9 cellular contexts compared by ENCODE assay signal in the genomic region with DNA sequence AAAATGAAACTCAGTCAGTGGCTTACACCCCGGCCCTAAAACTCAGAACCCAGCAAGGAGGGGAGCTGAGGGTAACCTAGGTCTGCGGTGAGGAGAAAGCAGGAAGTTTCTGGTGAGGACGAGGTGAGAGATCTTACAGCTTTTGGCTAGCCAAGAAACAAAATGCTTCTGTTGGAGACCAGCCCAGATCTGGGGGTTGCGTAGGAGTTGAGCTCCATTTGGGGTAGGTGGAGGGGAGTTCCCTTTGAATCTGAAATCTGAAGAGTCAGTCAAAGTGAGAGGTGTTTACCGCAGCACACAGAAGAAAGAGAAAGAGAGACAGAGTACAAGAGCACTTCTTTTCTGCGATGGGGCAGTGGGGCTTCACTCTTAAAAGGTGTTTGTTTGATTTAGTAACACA. TPM values are rescaled to one million over a fixed set of nuclear protein-coding genes. Genes with fewer than 3 reads are reported as not detected.
DNase-seq lines count a peak whose midpoint lies in the region; ATAC-seq and TF ChIP-seq lines count a peak whose summit lies in the region.
"Had no signal": no experiment of that assay in that cellular context is flagged by ENCODE, and none has a peak within 500 bp of the region (broad histone marks: within the 10 kb centered on the region; RNA-seq: fewer than 3 reads in every experiment).

No MANE protein-coding gene starts in this region.

- 92% methylated on average over 6 of the region's 6 CpGs for WGBS in hepatocyte (ENCODE audit: low lambda C conversion rate, missing lambda C conversion rate)

- no peaks in the 10 kb centered on the region for H3K9me3 Mint-ChIP-seq in activated CD8-positive, alpha-beta memory T cell treated with anti-CD3 and anti-CD28 coated beads, Interleukin-2, amount 10 ng/mL, durations not matched to agents 7 days and 5 days (ENCODE audit: low read depth)
- no peaks in the 10 kb centered on the region for H3K9me3 Mint-ChIP-seq in memory B cell

- no peak overlapping the region for H3K4me3 ChIP-seq in hepatocyte
- H3K4me3 ChIP-seq in left ventricle myocardium inferior = no peak overlapping the region

- CTCF ChIA-PET in activated CD8-positive, alpha-beta memory T cell treated with anti-CD3 and anti-CD28 coated beads, Interleukin-2, amount 10 ng/mL, durations not matched to agents 7 days and 5 days (lab: Charles Lee) = interaction anchor here (0.6 to 1.7 kb wide), 6 partner anchors 11 to 661 kb away, joined by 3 to 8 read pairs (median 4); no protein-coding TSS in a partner anchor

- H3K27ac ChIP-seq in hepatocyte (no peak overlapping the region), left ventricle myocardium inferior (replicated peaks) (no peak overlapping the region)

- H3K36me3 Mint-ChIP-seq in activated CD8-positive, alpha-beta memory T cell treated with anti-CD3 and anti-CD28 coated beads, Interleukin-2, amount 10 ng/mL, durations not matched to agents 7 days and 5 days = peaks cover 1% of the 10 kb centered on the region
- no peaks in the 10 kb centered on the region for H3K36me3 Mint-ChIP-seq in memory B cell

- H3K4me1 Mint-ChIP-seq in activated CD8-positive, alpha-beta memory T cell treated with anti-CD3 and anti-CD28 coated beads, Interleukin-2, amount 10 ng/mL, durations not matched to agents 7 days and 5 days = peaks cover 23% of the 10 kb centered on the region
- peaks cover 38% of the 10 kb centered on the region for H3K4me1 Mint-ChIP-seq in memory B cell

- H3K27ac Mint-ChIP-seq in activated CD8-positive, alpha-beta memory T cell treated with anti-CD3 and anti-CD28 coated beads, Interleukin-2, amount 10 ng/mL, durations not matched to agents 7 days and 5 days = peak overlapping the region; percentile 74
- peak overlapping the region; percentile 67 for H3K27ac Mint-ChIP-seq in memory B cell

- no peak overlapping the region for H2AFZ ChIP-seq in hepatocyte

- peaks cover 6% of the 10 kb centered on the region for H3K4me1 ChIP-seq in hepatocyte (ENCODE audit: insufficient read depth)
- no peaks in the 10 kb centered on the region for H3K4me1 ChIP-seq in left ventricle myocardium inferior

- no peaks in the 10 kb centered on the region for H3K36me3 ChIP-seq in hepatocyte (replicated peaks; ENCODE audit: insufficient read depth, low read depth)
- no peaks in the 10 kb centered on the region for H3K36me3 ChIP-seq in left ventricle myocardium inferior

- peak; percentile 91 for DNase-seq in activated CD8-positive, alpha-beta memory T cell treated with anti-CD3 and anti-CD28 coated beads, Interleukin-2, amount 10 ng/mL, durations not matched to agents 7 days and 5 days
- DNase-seq in memory B cell (ENCODE audit: low spot score in 2 of 2) (peak; percentile 13 to 19), NCI-H2227 treated with DMSO at 0.1 percent for 48 hours (lab: John Stamatoyannopoulos, UW) (no peak), ecto neural progenitor cell (ENCODE audit: low spot score) (no peak), hepatocyte (ENCODE audit: low spot score) (no peak), left ventricle myocardium inferior (no peak)

- intact Hi-C loops in left ventricle myocardium inferior (cut with micrococcal nuclease) = no loop called here

- no peak overlapping the region for H3K4me2 ChIP-seq in hepatocyte

- H3K27me3 ChIP-seq in hepatocyte (no peaks in the 10 kb centered on the region), left ventricle myocardium inferior (ENCODE audit: low read depth) (no peaks in the 10 kb centered on the region)

- no peaks in the 10 kb centered on the region for H3K9me2 ChIP-seq in hepatocyte (replicated peaks; ENCODE audit: insufficient read depth)

- peak; percentile 93 for ATAC-seq in GM19438 (IDR thresholded peaks at IDR 0.05; ENCODE audit: low read depth, unreplicated experiment)
- peak; percentile 94 for ATAC-seq in HG03460 (IDR thresholded peaks at IDR 0.05; ENCODE audit: unreplicated experiment)
- ATAC-seq in activated CD8-positive, alpha-beta memory T cell treated with anti-CD3 and anti-CD28 coated beads, Interleukin-2, amount 10 ng/mL, durations not matched to agents 7 days and 5 days = peak; percentile 96
- ATAC-seq in memory B cell (ENCODE audit: low read depth) = peak; percentile 78

- H3K4me3 Mint-ChIP-seq in activated CD8-positive, alpha-beta memory T cell treated with anti-CD3 and anti-CD28 coated beads, Interleukin-2, amount 10 ng/mL, durations not matched to agents 7 days and 5 days = peak overlapping the region; percentile 31
- H3K4me3 Mint-ChIP-seq in memory B cell = peak overlapping the region; percentile 88

- no peak for TF ChIP-seq CTCF in hepatocyte (IDR thresholded peaks at IDR 0.05; ENCODE audit: poor library complexity)
- TF ChIP-seq CTCF in left ventricle myocardium inferior (IDR thresholded peaks at IDR 0.05; ENCODE audit: borderline replicate concordance) = no peak

- peaks cover 76% of the 10 kb centered on the region for H3K27me3 Mint-ChIP-seq in activated CD8-positive, alpha-beta memory T cell treated with anti-CD3 and anti-CD28 coated beads, Interleukin-2, amount 10 ng/mL, durations not matched to agents 7 days and 5 days
- H3K27me3 Mint-ChIP-seq in memory B cell = no peaks in the 10 kb centered on the region

- H3K79me2 ChIP-seq in hepatocyte = no peaks in the 10 kb centered on the region

- no peaks in the 10 kb centered on the region for H3K9me3 ChIP-seq in hepatocyte (ENCODE audit: low read depth)
- H3K9me3 ChIP-seq in left ventricle myocardium inferior (replicated peaks) = no peaks in the 10 kb centered on the region

- H4K20me1 ChIP-seq in hepatocyte (ENCODE audit: insufficient read depth, poor library complexity, severe bottlenecking) = no peaks in the 10 kb centered on the region

RNA-seq across cellular contexts. Expression of a gene that starts 29.6 kb away (rescaled TPM):
- under 1 TPM; 0.07 to 0.44 TPM for total RNA-seq in activated CD8-positive, alpha-beta memory T cell treated with anti-CD3 and anti-CD28 coated beads, Interleukin-2, amount 10 ng/mL, durations not matched to agents 7 days and 5 days
- 8.6 and 9.0 TPM in 2 replicates for total RNA-seq in hepatocyte
- 5.8 and 6.2 TPM in 2 replicates for polyA plus RNA-seq in hepatocyte
- 1.6 TPM for total RNA-seq in left ventricle myocardium inferior
- total RNA-seq: pulmonary artery endothelial cell had no signal

Comparison
In these comparisons a context has a peak if more than half of its experiments do, and no peak if none do; other contexts are left out.
1. DNase-seq: peak in activated CD8-positive, alpha-beta memory T cell treated with anti-CD3 and anti-CD28 coated beads, Interleukin-2, amount 10 ng/mL, durations not matched to agents 7 days and 5 days (single experiment) and memory B cell (2 of 2); none in NCI-H2227 treated with DMSO at 0.1 percent for 48 hours (single experiment), ecto neural progenitor cell (single experiment), hepatocyte (single experiment) and left ventricle myocardium inferior (single experiment).
2. Peak in every context shown above with its lines, with median percentiles within 50 percentile points of each other: ATAC-seq.